In the genomic region with DNA sequence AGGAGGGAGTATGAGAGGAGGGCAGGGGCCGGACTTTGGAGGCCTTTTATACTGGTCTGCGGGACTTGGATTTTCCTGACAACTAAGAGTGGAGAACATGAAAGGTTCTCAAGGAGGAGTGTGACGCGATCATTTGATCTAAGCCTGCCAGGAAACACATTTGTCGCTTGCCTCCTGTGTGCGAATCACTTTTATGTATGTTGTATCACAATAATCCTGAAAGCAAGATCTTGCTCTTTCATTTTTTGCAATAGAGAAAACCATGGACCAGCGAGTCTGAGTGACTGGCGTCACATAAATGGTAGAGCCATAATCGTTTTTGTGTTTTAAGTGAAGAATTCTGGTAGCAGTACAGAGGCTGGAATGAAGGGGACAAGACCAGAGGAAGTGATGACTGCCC, we compare ENCODE assay signal across 9 cellular contexts.
"Had no signal": no experiment of that assay in that cellular context is flagged by ENCODE, and none has a peak within 500 bp of the region (broad histone marks: within the 10 kb centered on the region; RNA-seq: fewer than 3 reads in every experiment).

No MANE protein-coding gene starts in this region.

- H3K27ac Mint-ChIP-seq: HFFc6 had no signal

- H3K9me3 Mint-ChIP-seq: H9 had no signal

- ATAC-seq: HepG2, K562 had no signal

- H3K27ac ChIP-seq: GM23248, HL-60 had no signal

- H3K4me1 Mint-ChIP-seq: H9 had no signal

- H3K9ac ChIP-seq: GM23248 had no signal

- DNase-seq: GM23248, GOT3, H9, HCEC 1CT, HFFc6, KG1 had no signal

- FAIRE-seq: HepG2, K562 had no signal

- H2AFZ ChIP-seq: GM23248 had no signal

- H3K4me3 Mint-ChIP-seq: H9, HFFc6 had no signal

- H3K4me3 ChIP-seq: GM23248, K562 had no signal
